15 cellular contexts compared by ENCODE assay signal in genomic region chr18:21602302-21602592, GRCh38. TPM values are rescaled to one million over a fixed set of nuclear protein-coding genes. Genes with fewer than 3 reads are reported as not detected.
A peak's percentile ranks its signal among the peaks of the same experiment; 100 is the strongest.
DNase-seq lines count a peak whose midpoint lies in the region; ATAC-seq and TF ChIP-seq lines count a peak whose summit lies in the region.
"Had no signal": no experiment of that assay in that cellular context is flagged by ENCODE, and none has a peak within 500 bp of the region (broad histone marks: within the 10 kb centered on the region; RNA-seq: fewer than 3 reads in every experiment).

No MANE protein-coding gene starts in this region.

- peak overlapping the region in 2 of 4 donors; percentile 1 to 99 for H3K27ac ChIP-seq in Peyer's patch
- no peak overlapping the region for H3K27ac ChIP-seq in OCI-LY7 (ENCODE audit: low read depth, low read length, poor library complexity, severe bottlenecking)
- H3K27ac ChIP-seq in hepatocyte, result no peak overlapping the region
- H3K27ac ChIP-seq: foreskin keratinocyte had no signal

- no peak overlapping the region; the same call in 1 of the 2 replicates for H2AFZ ChIP-seq in OCI-LY7 (ENCODE audit: low read length)
- no peak overlapping the region for H2AFZ ChIP-seq in hepatocyte

- H3K9me2 ChIP-seq in OCI-LY7 (ENCODE audit: insufficient read depth, low read length) (no peaks in the 10 kb centered on the region), hepatocyte (replicated peaks; ENCODE audit: insufficient read depth) (no peaks in the 10 kb centered on the region)

- H3K27me3 ChIP-seq in Peyer's patch (no peaks in the 10 kb centered on the region), hepatocyte (no peaks in the 10 kb centered on the region)
- H3K27me3 ChIP-seq: foreskin keratinocyte had no signal

- 95% methylated on average over 5 of the region's 5 CpGs for WGBS in hepatocyte (ENCODE audit: low lambda C conversion rate, missing lambda C conversion rate)

- H3K36me3 ChIP-seq in Peyer's patch, result no peaks in the 10 kb centered on the region
- H3K36me3 ChIP-seq in OCI-LY7 (ENCODE audit: insufficient read depth, low read length), result no peaks in the 10 kb centered on the region
- H3K36me3 ChIP-seq in hepatocyte (replicated peaks; ENCODE audit: insufficient read depth, low read depth), result no peaks in the 10 kb centered on the region

- H3K4me1 ChIP-seq in Peyer's patch, result peaks cover 0 to 23% (median 7%) of the 10 kb centered on the region in 4 donors
- H3K4me1 ChIP-seq in OCI-LY7 (ENCODE audit: insufficient read depth, low read length, poor library complexity, severe bottlenecking), result peaks cover 28% of the 10 kb centered on the region
- peaks cover 7% of the 10 kb centered on the region for H3K4me1 ChIP-seq in hepatocyte (ENCODE audit: insufficient read depth)

- no peak for ATAC-seq in stimulated activated naive CD8-positive, alpha-beta T cell treated with anti-CD3 and anti-CD28 coated beads, Interleukin-15, Interleukin-2, amounts not matched to agents 100 U/mL and 50 U/mL, for 24 hours
- ATAC-seq in stimulated activated naive CD8-positive, alpha-beta T cell treated with anti-CD3 and anti-CD28 coated beads, Interleukin-15, amount 100 ng/mL, for 72 hours, result no peak
- ATAC-seq in GM21528 (IDR thresholded peaks at IDR 0.05; ENCODE audit: low FRiP score, unreplicated experiment), result no peak
- ATAC-seq: foreskin keratinocyte had no signal

- H3K27me3 Mint-ChIP-seq in stimulated activated naive CD8-positive, alpha-beta T cell treated with anti-CD3 and anti-CD28 coated beads, Interleukin-15, amount 100 ng/mL, for 72 hours, result no peaks in the 10 kb centered on the region

- POLR2A ChIA-PET in OCI-LY7 (lab: Charles Lee), result interaction anchor here (0.7 to 0.8 kb wide), 2 partner anchors 10 to 226 kb away, joined by 5 to 6 read pairs; partner anchors contain the start of gene SNRPD1

- TF ChIP-seq POLR2A in Peyer's patch (IDR thresholded peaks at IDR 0.05), result no peak

- BruUV-seq in OCI-LY7 (replicated peaks; lab: Mats Ljungman, UMichigan), result no TSS peak

- intact Hi-C loops in OCI-LY7 (cut with micrococcal nuclease; ENCODE audit: unreplicated experiment), result loop anchor here (5.0 to 10.0 kb wide), 2 partner anchors 100 to 487 kb away; partner anchors contain the start of genes ABHD3 and ROCK1

- H4K20me1 ChIP-seq in OCI-LY7 (ENCODE audit: insufficient read depth, low read length), result peaks cover 6% of the 10 kb centered on the region; the same call in 1 of the 2 replicates
- peaks cover 12% of the 10 kb centered on the region for H4K20me1 ChIP-seq in hepatocyte (ENCODE audit: insufficient read depth, poor library complexity, severe bottlenecking)

- no peaks in the 10 kb centered on the region for H3K9me3 ChIP-seq in Peyer's patch
- H3K9me3 ChIP-seq in OCI-LY7 (ENCODE audit: low read length), result no peaks in the 10 kb centered on the region
- H3K9me3 ChIP-seq in hepatocyte (ENCODE audit: low read depth), result no peaks in the 10 kb centered on the region

- H3K4me3 Mint-ChIP-seq in stimulated activated naive CD8-positive, alpha-beta T cell treated with anti-CD3 and anti-CD28 coated beads, Interleukin-15, amount 100 ng/mL, for 72 hours, result peak overlapping the region in 1 of 2 donors; percentile 22

- no peaks in the 10 kb centered on the region for H3K9me3 Mint-ChIP-seq in stimulated activated naive CD8-positive, alpha-beta T cell treated with anti-CD3 and anti-CD28 coated beads, Interleukin-15, amount 100 ng/mL, for 72 hours

- CTCF ChIA-PET in OCI-LY7 (lab: Charles Lee; ENCODE audit: unreplicated experiment), result no interaction called here

- H3K27ac Mint-ChIP-seq in stimulated activated naive CD8-positive, alpha-beta T cell treated with anti-CD3 and anti-CD28 coated beads, Interleukin-15, amount 100 ng/mL, for 72 hours, result peak overlapping the region in 1 of 2 donors; percentile 72

- peak; percentile 15 for DNase-seq in stimulated activated naive CD8-positive, alpha-beta T cell treated with anti-CD3 and anti-CD28 coated beads, Interleukin-15, Interleukin-2, amounts not matched to agents 100 U/mL and 50 U/mL, for 24 hours
- DNase-seq in stimulated activated naive CD8-positive, alpha-beta T cell treated with anti-CD3 and anti-CD28 coated beads, Interleukin-15, amount 100 ng/mL, for 72 hours, result no peak
- DNase-seq in Peyer's patch (peak in 2 of 3 donors; percentile 31 to 52), globus pallidus (ENCODE audit: low spot score) (peak; percentile 38), ecto neural progenitor cell (ENCODE audit: low spot score) (no peak), OCI-LY7 (ENCODE audit: low spot score) (no peak), hepatocyte (ENCODE audit: low spot score) (no peak)
- DNase-seq: DND-41; effector CD4-positive, alpha-beta T cell; foreskin keratinocyte; GOT3; NCI-H345; retina; stimulated activated CD4-positive, alpha-beta T cell treated with anti-CD3 and anti-CD28 coated beads, Interleukin-2, amount 100 ng/mL, for 48 hours had no signal

- no peak for TF ChIP-seq CTCF in Peyer's patch (IDR thresholded peaks at IDR 0.05)
- TF ChIP-seq CTCF in OCI-LY7 (conservative IDR thresholded peaks at IDR 0.05; ENCODE audit: low read length), result no peak
- no peak for TF ChIP-seq CTCF in hepatocyte (IDR thresholded peaks at IDR 0.05; ENCODE audit: poor library complexity)

- no peak overlapping the region for H3K4me3 ChIP-seq in Peyer's patch
- no peak overlapping the region for H3K4me3 ChIP-seq in OCI-LY7 (ENCODE audit: low read depth, low read length, poor library complexity, severe bottlenecking)
- no peak overlapping the region for H3K4me3 ChIP-seq in hepatocyte

- no peak overlapping the region for H3K4me2 ChIP-seq in OCI-LY7 (ENCODE audit: low read length)
- H3K4me2 ChIP-seq in hepatocyte, result no peak overlapping the region

- H3K4me1 Mint-ChIP-seq in stimulated activated naive CD8-positive, alpha-beta T cell treated with anti-CD3 and anti-CD28 coated beads, Interleukin-15, amount 100 ng/mL, for 72 hours, result peaks cover 48% of the 10 kb centered on the region

- peaks cover 26% of the 10 kb centered on the region for H3K79me2 ChIP-seq in OCI-LY7 (ENCODE audit: insufficient read depth, low read depth, low read length)
- H3K79me2 ChIP-seq in hepatocyte, result peaks cover 26% of the 10 kb centered on the region

RNA-seq across cellular contexts. Expression of gene ESCO1, which starts 1.7 kb away (rescaled TPM):
- 10 to 100 TPM; 22.1 to 41.3 (median 34.4) TPM for total RNA-seq in Peyer's patch
- total RNA-seq in OCI-LY7 (2014; rRNA removed; shearing (Covaris generic)), result 22.1 and 25.3 TPM in 2 replicates
- total RNA-seq in OCI-LY7 (2022), result 37.7 and 41.0 TPM in 2 replicates
- 20.7 and 22.0 TPM in 2 replicates for total RNA-seq in hepatocyte
- 10.9 and 12.9 TPM in 2 replicates for polyA plus RNA-seq in hepatocyte

RNA-seq across cellular contexts. Expression of gene SNRPD1, which starts 9.9 kb away (rescaled TPM):
- 10 to 100 TPM in 1 of 4 donors, 1 to 10 TPM in 3; 3.4 to 11.6 (median 5.0) TPM for total RNA-seq in Peyer's patch
- 133 and 191 TPM in 2 replicates for total RNA-seq in OCI-LY7 (2014; rRNA removed; shearing (Covaris generic))
- 142 and 181 TPM in 2 replicates for total RNA-seq in OCI-LY7 (2022)
- 15.5 and 15.7 TPM in 2 replicates for total RNA-seq in hepatocyte
- polyA plus RNA-seq in hepatocyte, result 123 and 166 TPM in 2 replicates

Comparison
In these comparisons a context has a peak if more than half of its experiments do, and no peak if none do; other contexts are left out.
1. DNase-seq: peak in stimulated activated naive CD8-positive, alpha-beta T cell treated with anti-CD3 and anti-CD28 coated beads, Interleukin-15, Interleukin-2, amounts not matched to agents 100 U/mL and 50 U/mL, for 24 hours (single experiment), Peyer's patch (2 of 3) and globus pallidus (single experiment); none in stimulated activated naive CD8-positive, alpha-beta T cell treated with anti-CD3 and anti-CD28 coated beads, Interleukin-15, amount 100 ng/mL, for 72 hours (0 of 2), ecto neural progenitor cell (single experiment), OCI-LY7 (single experiment) and hepatocyte (single experiment).